Comparison of ENCODE assay signal across 23 cellular contexts in the genomic region with DNA sequence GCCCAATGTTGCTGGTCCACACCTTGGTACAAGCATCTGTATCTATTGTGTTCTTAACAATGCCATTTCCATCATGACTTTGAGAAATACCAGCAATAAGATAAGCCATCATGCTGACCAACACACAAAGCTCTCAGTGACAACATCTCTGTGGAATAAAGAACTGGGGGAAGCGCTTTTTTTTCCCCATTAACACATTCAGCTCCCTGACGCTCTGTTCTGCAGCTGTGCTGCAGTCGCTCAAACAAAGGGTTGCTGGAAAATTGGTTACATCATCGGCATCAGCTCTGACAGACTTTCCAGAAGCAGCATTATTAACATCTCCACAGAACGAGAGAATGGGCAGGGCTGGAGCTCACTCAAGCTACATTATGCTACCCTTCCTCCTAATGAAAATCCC. TPM values are rescaled to one million over a fixed set of nuclear protein-coding genes. Genes with fewer than 3 reads are reported as not detected.
"Had no signal": no experiment of that assay in that cellular context is flagged by ENCODE, and none has a peak within 500 bp of the region (broad histone marks: within the 10 kb centered on the region; RNA-seq: fewer than 3 reads in every experiment).

No MANE protein-coding gene starts in this region.

- H3K36me3 ChIP-seq: brain microvascular endothelial cell, esophagus muscularis mucosa, tibial nerve had no signal

- H3K27ac ChIP-seq: brain microvascular endothelial cell, coronary artery, esophagus muscularis mucosa, tibial nerve had no signal

- H3K27me3 Mint-ChIP-seq: activated naive CD8-positive, alpha-beta T cell; central memory CD8-positive, alpha-beta T cell; memory B cell; naive thymus-derived CD4-positive, alpha-beta T cell had no signal

- H3K4me1 ChIP-seq: esophagus muscularis mucosa, tibial nerve had no signal

- DNase-seq: activated CD4-positive, alpha-beta T cell treated with anti-CD3 and anti-CD28 coated beads, Interleukin-2, amount 50 U/mL, for 1 hour; activated CD8-positive, alpha-beta memory T cell treated with anti-CD3 and anti-CD28 coated beads for 24 hours; activated gamma-delta T cell treated with Interleukin-2 at 50 U/mL for 16 hours; brain microvascular endothelial cell; kidney glomerular epithelial cell; left ventricle myocardium superior; mucosa of descending colon; naive thymus-derived CD4-positive, alpha-beta T cell; right cardiac atrium; small intestine; stimulated activated CD4-positive, alpha-beta T cell treated with anti-CD3 and anti-CD28 coated beads, Interleukin-4, amount 100 ng/mL, for 4 hours; stimulated activated CD8-positive, alpha-beta memory T cell treated with anti-CD3 and anti-CD28 coated beads, Interleukin-4, amount 100 ng/mL, for 48 hours; stimulated activated naive CD4-positive, alpha-beta T cell treated with Interleukin-2 at 50 U/mL for 16 hours; substantia nigra; T-helper 9 cell had no signal

- ATAC-seq: activated CD4-positive, CD25-positive, alpha-beta regulatory T cell treated with anti-CD3 and anti-CD28 coated beads, Interleukin-2, amount 50 U/mL, for 24 hours; left ventricle myocardium superior; mucosa of descending colon; naive thymus-derived CD4-positive, alpha-beta T cell; right cardiac atrium had no signal

- H3K9me3 ChIP-seq: esophagus muscularis mucosa, mucosa of descending colon, tibial nerve had no signal

- H3K4me3 ChIP-seq: coronary artery, esophagus muscularis mucosa, mucosa of descending colon, tibial nerve had no signal

- H3K4me3 Mint-ChIP-seq: activated naive CD8-positive, alpha-beta T cell; central memory CD8-positive, alpha-beta T cell; memory B cell; naive thymus-derived CD4-positive, alpha-beta T cell had no signal

- H3K27me3 ChIP-seq: brain microvascular endothelial cell, esophagus muscularis mucosa had no signal

- H3K4me1 Mint-ChIP-seq: central memory CD8-positive, alpha-beta T cell; memory B cell; naive thymus-derived CD4-positive, alpha-beta T cell had no signal

- H3K27ac Mint-ChIP-seq: activated naive CD8-positive, alpha-beta T cell; memory B cell; naive thymus-derived CD4-positive, alpha-beta T cell had no signal

- H3K9me3 Mint-ChIP-seq: central memory CD8-positive, alpha-beta T cell; memory B cell; naive thymus-derived CD4-positive, alpha-beta T cell had no signal

- H3K36me3 Mint-ChIP-seq: activated naive CD8-positive, alpha-beta T cell; memory B cell; naive thymus-derived CD4-positive, alpha-beta T cell had no signal

RNA-seq across cellular contexts. Expression of gene DCX, which starts 39.9 kb away (rescaled TPM):
- total RNA-seq: glomerular endothelial cell; left ventricle myocardium superior; naive thymus-derived CD4-positive, alpha-beta T cell had no signal
- polyA plus RNA-seq: naive thymus-derived CD4-positive, alpha-beta T cell; right cardiac atrium had no signal
